In the genomic region with DNA sequence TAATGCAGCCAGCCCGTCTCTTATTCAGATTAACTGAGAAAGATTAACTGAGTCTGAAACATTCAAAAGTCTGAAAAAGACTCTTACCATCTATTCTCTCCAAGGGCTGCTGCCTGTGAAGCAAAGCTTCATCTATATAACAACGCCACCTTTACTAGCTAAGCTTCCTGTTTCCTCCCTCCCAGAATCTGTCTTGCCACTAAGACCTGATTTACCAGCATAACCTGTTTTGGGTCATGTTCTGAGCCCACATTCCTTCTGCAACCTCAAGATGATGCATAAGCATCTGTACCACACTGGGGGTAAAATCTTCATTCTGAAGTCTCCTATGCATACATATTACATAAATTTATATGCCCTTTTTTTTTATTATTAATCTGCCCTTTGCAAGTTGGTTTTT, we compare ENCODE assay signal across 1 cellular context.
TF ChIP-seq lines count a peak whose summit lies in the region.

No MANE protein-coding gene starts in this region.

TF ChIP-seq in H1, 55 proteins besides CTCF, POLR2A, EP300 and RAD21:
- no peak for TF ChIP-seq SRF (IDR thresholded peaks at IDR 0.05; ENCODE audit: low read depth, low read length)
- no peak for TF ChIP-seq BCL11A (IDR thresholded peaks at IDR 0.05; ENCODE audit: low read depth in 2 of 2, low read length in 2 of 2)
- TF ChIP-seq SP1 (IDR thresholded peaks at IDR 0.05; ENCODE audit: low read depth, low read length): peak; percentile 68
- peak; percentile 40; the same call in 1 of the 2 replicates for TF ChIP-seq TEAD4 (IDR thresholded peaks at IDR 0.05; ENCODE audit: low read depth, low read length)
- TF ChIP-seq RFX5 (IDR thresholded peaks at IDR 0.05; ENCODE audit: borderline replicate concordance, low read depth, low read length): no peak
